ENCODE assay signal across 8 cellular contexts in the genomic region with DNA sequence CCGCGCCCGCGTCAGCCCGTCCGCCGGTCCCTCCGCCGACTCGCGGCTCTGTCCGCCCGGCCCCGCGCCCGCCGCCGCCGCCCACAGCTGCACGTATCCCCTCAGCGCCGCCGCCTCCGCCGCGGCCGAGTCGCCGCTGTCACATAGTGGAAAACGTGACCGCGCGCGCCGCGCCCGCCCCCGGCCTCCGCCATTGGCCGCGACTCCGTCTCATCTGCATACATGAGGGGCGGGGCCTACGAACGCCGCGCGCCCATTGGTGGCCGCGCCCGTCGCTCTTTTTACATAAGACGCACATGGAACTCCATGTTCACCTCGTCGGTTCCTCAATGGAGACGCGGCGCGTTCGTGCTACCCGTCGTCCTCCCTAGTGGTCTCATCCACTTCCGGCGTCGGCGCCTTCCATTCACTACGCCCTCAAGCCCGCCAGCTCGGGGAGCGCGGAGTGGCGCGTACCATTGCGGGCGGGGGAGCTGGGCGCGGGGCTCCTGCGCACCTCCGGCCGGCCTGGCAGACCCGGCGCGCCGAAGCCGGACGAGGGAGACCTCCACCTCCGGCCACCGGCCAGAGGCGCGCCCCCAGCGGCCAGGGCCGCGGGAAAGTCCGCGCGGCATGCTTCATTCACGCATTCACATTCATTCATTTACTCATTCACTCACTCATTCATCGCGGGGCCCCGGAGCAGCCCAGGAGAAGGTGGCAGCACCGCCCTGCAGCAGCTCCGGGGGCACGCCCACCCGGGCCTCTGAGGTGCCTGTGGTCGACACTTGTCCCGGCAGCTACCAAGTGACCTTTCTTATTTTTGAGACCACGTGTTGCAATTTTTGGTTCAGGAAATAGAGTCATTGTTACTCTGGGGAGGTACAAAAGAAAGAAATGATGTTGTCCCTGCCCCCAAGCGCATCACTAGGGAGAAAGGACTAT. TPM values are rescaled to one million over a fixed set of nuclear protein-coding genes. Genes with fewer than 3 reads are reported as not detected.
DNase-seq lines count a peak whose midpoint lies in the region; ATAC-seq, FAIRE-seq and TF ChIP-seq lines count a peak whose summit lies in the region.

No MANE protein-coding gene starts in this region.

- H3K9me3 ChIP-seq in H9 (ENCODE audit: control insufficient read depth, low read depth, low read length) (no peaks in the 10 kb centered on the region), neuron (ENCODE audit: low read length) (no peaks in the 10 kb centered on the region), subcutaneous abdominal adipose tissue (ENCODE audit: control insufficient read depth in 5 of 5, low read length in 5 of 5) (no peaks in the 10 kb centered on the region)

- H3K4me1 Mint-ChIP-seq in H9 = peaks cover 32 to 50% of the 10 kb centered on the region in 2 experiments

- H3K4me3 ChIP-seq in neuron (ENCODE audit: low read length) (peak overlapping the region; percentile 89), subcutaneous abdominal adipose tissue (ENCODE audit: low read depth in 1 of 5, low read length in 5 of 5) (peak overlapping the region; percentile 56 to 97 (median 88))

- TF ChIP-seq CTCF in H9 (conservative IDR thresholded peaks at IDR 0.05) (peak; percentile 59), foreskin keratinocyte (conservative IDR thresholded peaks at IDR 0.05) (peak; percentile 46)

- no peak overlapping the region for H3K56ac ChIP-seq in H9 (ENCODE audit: insufficient read length, low read depth, low read length)

- H3K27me3 ChIP-seq in H9 (ENCODE audit: insufficient read depth, low read length) (no peaks in the 10 kb centered on the region), foreskin keratinocyte (no peaks in the 10 kb centered on the region), neuron (ENCODE audit: insufficient read depth, low read length) (no peaks in the 10 kb centered on the region), subcutaneous abdominal adipose tissue (ENCODE audit: control insufficient read depth in 5 of 5, insufficient read depth in 4 of 5, low read length in 5 of 5) (no peaks in the 10 kb centered on the region)

- H3K36me3 Mint-ChIP-seq in H9 (ENCODE audit: insufficient read depth in 1 of 3, low read depth in 3 of 3) = no peaks in the 10 kb centered on the region; a peak in 1 of 7 replicates

- no peak overlapping the region for H2BK120ac ChIP-seq in H9 (ENCODE audit: low read depth, low read length, poor library complexity, severe bottlenecking)

- H3K23me2 ChIP-seq in H9 (ENCODE audit: insufficient read length, low read depth, low read length, poor library complexity, severe bottlenecking) = peaks cover 11% of the 10 kb centered on the region

- no peak overlapping the region for H3K14ac ChIP-seq in H9 (ENCODE audit: insufficient read depth, low read length)

- no peak overlapping the region for H2BK5ac ChIP-seq in H9 (ENCODE audit: insufficient read length, low read length)

- H3K9me3 Mint-ChIP-seq in H9 = no peaks in the 10 kb centered on the region

- H3K79me1 ChIP-seq in H9 (ENCODE audit: insufficient read depth, low read depth, low read length, poor library complexity, severe bottlenecking) = no peaks in the 10 kb centered on the region

- H3K36me3 ChIP-seq in neuron (ENCODE audit: insufficient read depth, low read length) = no peaks in the 10 kb centered on the region
- H3K36me3 ChIP-seq in subcutaneous abdominal adipose tissue (ENCODE audit: control insufficient read depth in 5 of 5, insufficient read depth in 5 of 5, low read length in 5 of 5) = no peaks in the 10 kb centered on the region

- WGBS in H9 (ENCODE audit: extremely low coverage, insufficient read length, low lambda C conversion rate) = no CpG with 5 or more reads among the region's 108 CpGs

- H3K27ac ChIP-seq in H9 (ENCODE audit: insufficient read length, low read depth, low read length) (no peak overlapping the region), foreskin keratinocyte (peak overlapping the region; percentile 98), subcutaneous abdominal adipose tissue (ENCODE audit: low read depth, low read length) (peak overlapping the region; percentile 79)

- peak overlapping the region; percentile 69 to 84 for H3K4me3 Mint-ChIP-seq in H9

- no peak overlapping the region for H4K91ac ChIP-seq in H9 (ENCODE audit: insufficient read length, low read depth, low read length)

- H2BK15ac ChIP-seq in H9 (ENCODE audit: low read depth, low read length) = no peak overlapping the region

- peak; percentile 93 for FAIRE-seq in G401.6 (lab: Jason Lieb, UNC)

- H4K5ac ChIP-seq in H9 (ENCODE audit: insufficient read length, low read depth, low read length) = no peak overlapping the region

- no peak overlapping the region for H4K8ac ChIP-seq in H9 (replicated peaks; ENCODE audit: insufficient read length, low read depth, low read length)

- no peak overlapping the region for H3K18ac ChIP-seq in H9 (ENCODE audit: insufficient read length, low read depth, low read length)

- no peaks in the 10 kb centered on the region for H4K20me1 ChIP-seq in H9 (ENCODE audit: control insufficient read depth, insufficient read depth, insufficient read length)

- H2AK5ac ChIP-seq in H9 (ENCODE audit: insufficient read length, low read length) = no peak overlapping the region

- H3K4me1 ChIP-seq in H9 (ENCODE audit: insufficient read depth, low read length) = no peaks in the 10 kb centered on the region; the same call in 1 of the 2 replicates
- H3K4me1 ChIP-seq in foreskin keratinocyte = peaks cover 32% of the 10 kb centered on the region
- peaks cover 50% of the 10 kb centered on the region for H3K4me1 ChIP-seq in neuron (ENCODE audit: insufficient read depth, low read length)
- peaks cover 13 to 55% (median 45%) of the 10 kb centered on the region in 5 donors for H3K4me1 ChIP-seq in subcutaneous abdominal adipose tissue (ENCODE audit: control insufficient read depth in 5 of 5, insufficient read depth in 5 of 5, low read length in 5 of 5)

- H2BK20ac ChIP-seq in H9 (ENCODE audit: low read depth, low read length, poor library complexity, severe bottlenecking) = no peak overlapping the region

- H3K27me3 Mint-ChIP-seq in H9 (ENCODE audit: low read depth) = peaks cover 9% of the 10 kb centered on the region

- H3K79me2 ChIP-seq in H9 (ENCODE audit: insufficient read depth, low read length) = no peaks in the 10 kb centered on the region

- H3K9ac ChIP-seq in H9 (ENCODE audit: extremely low read depth, insufficient read length, low read length) (no peak overlapping the region), subcutaneous abdominal adipose tissue (ENCODE audit: low read length in 5 of 5) (peak overlapping the region in 4 of 5 donors; percentile 46 to 96 (median 70))

- peak; percentile 64 for ATAC-seq in foreskin keratinocyte

- H2AFZ ChIP-seq in H9 (ENCODE audit: low read length) (no peak overlapping the region), neuron (ENCODE audit: low read depth, low read length) (peak overlapping the region; percentile 89)

- H3K4me2 ChIP-seq in H9 (ENCODE audit: insufficient read depth, insufficient read length, low read length) = peak overlapping the region; percentile 80

- H3K27ac Mint-ChIP-seq in H9 = peak overlapping the region in 2 of 3 experiments; percentile 63 to 71; a peak in 4 of 7 replicates

- H3K23ac ChIP-seq in H9 (ENCODE audit: insufficient read length, low read depth, low read length) = no peak overlapping the region

- no peak overlapping the region for H3K4ac ChIP-seq in H9 (ENCODE audit: low read depth, low read length)

- H2BK12ac ChIP-seq in H9 (ENCODE audit: insufficient read length, low read depth, low read length) = no peak overlapping the region

- no peak overlapping the region for H3T11ph ChIP-seq in H9 (ENCODE audit: low read length)

- DNase-seq in H9 (peak; percentile 99), M059J (ENCODE audit: low read depth) (peak; percentile 95), SHP77 (lab: John Stamatoyannopoulos, UW) (peak; percentile 97), activated gamma-delta T cell treated with Interleukin-2 at 50 U/mL for 16 hours (peak; percentile 97), foreskin keratinocyte (peak; percentile 90 to 95)

RNA-seq across cellular contexts. Expression of a gene that starts 0.5 kb away (rescaled TPM):
- total RNA-seq in H9 (2021) (12.1 and 12.9 TPM in 2 replicates), foreskin keratinocyte (2.2 and 3.7 TPM in 2 replicates)
- total RNA-seq in M059J (2014; rRNA removed; shearing (Covaris generic)) = 1.4 and 3.7 TPM in 2 replicates
- polyA plus RNA-seq in foreskin keratinocyte = 0.48 and 1.0 TPM in 2 replicates

RNA-seq across cellular contexts. Expression of a gene that starts 31.4 kb away (rescaled TPM):
- total RNA-seq in H9 (2021) = 12.9 and 16.4 TPM in 2 replicates
- total RNA-seq in M059J (2014; rRNA removed; shearing (Covaris generic)) = 3.2 and 12.7 TPM in 2 replicates
- total RNA-seq in foreskin keratinocyte = 9.2 and 11.2 TPM in 2 replicates
- 4.3 and 5.0 TPM in 2 replicates for polyA plus RNA-seq in foreskin keratinocyte

RNA-seq across cellular contexts. Expression of a gene that starts 49.1 kb away (rescaled TPM):
- total RNA-seq in H9 (2021) = 27.1 and 27.7 TPM in 2 replicates
- 1.5 and 5.3 TPM in 2 replicates for total RNA-seq in M059J (2014; rRNA removed; shearing (Covaris generic))
- 3.2 and 3.4 TPM in 2 replicates for total RNA-seq in foreskin keratinocyte
- 5.1 and 5.4 TPM in 2 replicates for polyA plus RNA-seq in foreskin keratinocyte
